Comparison of ENCODE assay signal across 8 cellular contexts in the genomic region with DNA sequence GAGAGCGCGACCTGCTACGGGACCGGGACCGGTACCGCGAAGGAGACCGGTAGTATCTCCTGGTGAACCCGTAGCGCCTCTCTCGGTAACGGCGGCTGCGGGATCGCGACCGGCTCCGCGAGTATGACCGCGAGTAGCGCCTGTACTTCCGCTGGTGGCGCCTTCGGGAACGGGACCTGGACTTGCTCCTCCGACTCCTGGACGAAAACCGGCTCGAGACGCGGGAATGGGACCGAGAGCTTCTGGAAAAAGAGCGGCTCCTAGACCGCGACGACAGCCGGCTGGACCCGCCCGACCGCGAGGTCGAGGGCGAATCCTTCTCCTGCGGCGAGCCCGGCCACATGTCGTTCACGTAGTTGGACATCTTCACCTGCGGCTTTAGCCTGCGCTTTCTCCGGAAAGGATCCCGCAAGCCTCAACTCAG. TPM values are rescaled to one million over a fixed set of nuclear protein-coding genes. Genes with fewer than 3 reads are reported as not detected.
DNase-seq lines count a peak whose midpoint lies in the region; ATAC-seq, FAIRE-seq and TF ChIP-seq lines count a peak whose summit lies in the region.

No MANE protein-coding gene starts in this region.

- DNase-seq in NCI-H69 (lab: John Stamatoyannopoulos, UW): peak; percentile 45
- no peak for DNase-seq in GM12878 (ENCODE audit: low read depth, low spot score)
- DNase-seq in left lobe of liver (ENCODE audit: low spot score): peak; percentile 58

- FAIRE-seq in GM12878 (lab: Jason Lieb, UNC): no peak

- ATAC-seq in GM21526 (IDR thresholded peaks at IDR 0.05; ENCODE audit: low FRiP score, unreplicated experiment): peak; percentile 4
- peak; percentile 7 for ATAC-seq in GM12878
- ATAC-seq in left lobe of liver: peak; percentile 3
- no peak for ATAC-seq in HG03469 (IDR thresholded peaks at IDR 0.05; ENCODE audit: unreplicated experiment)
- no peak for ATAC-seq in GM19351 (IDR thresholded peaks at IDR 0.05; ENCODE audit: unreplicated experiment)

- H2AFZ ChIP-seq in GM12878 (ENCODE audit: control insufficient read depth, low read depth, low read length): no peak overlapping the region

- POLR2A ChIA-PET in GM12878 (lab: Charles Lee): interaction anchor here (2.3 kb wide), 1 partner anchor 14 kb away, joined by 17 read pairs; a partner anchor contains a TSS

- TF ChIP-seq EP300 in GM12878 (IDR thresholded peaks at IDR 0.05; ENCODE audit: borderline replicate concordance in 1 of 2, control insufficient read depth in 1 of 2, low read depth in 2 of 2, low read length in 2 of 2): no peak

- WGBS in GM12878 (ENCODE audit: insufficient coverage, insufficient replicate concordance, low lambda C conversion rate, missing lambda C conversion rate): under 1% methylated on average over 51 of the region's 53 CpGs

- H3K79me2 ChIP-seq in GM12878 (ENCODE audit: control insufficient read depth, insufficient read depth, low read length): peaks cover 46% of the 10 kb centered on the region

- H3K27me3 ChIP-seq in GM12878 (replicated peaks in 1 of 2; ENCODE audit: control insufficient read depth in 2 of 2, insufficient read depth in 2 of 2, low read length in 1 of 2): no peaks in the 10 kb centered on the region

- CTCF ChIA-PET in GM12878 (lab: Yijun Ruan, JAX): interaction anchor here (1.0 kb wide), 1 partner anchor 235 kb away, joined by 3 read pairs; no protein-coding TSS in a partner anchor

- peaks cover 52% of the 10 kb centered on the region for H3K36me3 Mint-ChIP-seq in stimulated activated naive CD8-positive, alpha-beta T cell treated with anti-CD3 and anti-CD28 coated beads, Interleukin-15, Interleukin-2, amounts not matched to agents 100 ng/mL and 50 ng/mL, for 24 hours (ENCODE audit: low read depth)

- no peaks in the 10 kb centered on the region for H3K27me3 Mint-ChIP-seq in stimulated activated naive CD8-positive, alpha-beta T cell treated with anti-CD3 and anti-CD28 coated beads, Interleukin-15, Interleukin-2, amounts not matched to agents 100 ng/mL and 50 ng/mL, for 24 hours

- H3K4me1 ChIP-seq in GM12878 (ENCODE audit: control insufficient read depth, insufficient read depth, low read length): peaks cover 9% of the 10 kb centered on the region

- H3K9ac ChIP-seq in GM12878 (ENCODE audit: control insufficient read depth, insufficient read depth, low read length): peak overlapping the region; percentile 99

- no peak for TF ChIP-seq POLR2A in GM12878 (IDR thresholded peaks at IDR 0.05; ENCODE audit: low read depth, low read length)

- SMC1A ChIA-PET in GM12878 (lab: Charles Lee; ENCODE audit: uncharacterized antibody, unreplicated experiment): interaction anchor here (1.0 kb wide), 1 partner anchor 14 kb away, joined by 4 read pairs; a partner anchor contains a TSS

- RAD21 ChIA-PET in GM12878 (lab: Charles Lee; ENCODE audit: unreplicated experiment): no interaction called here

- intact Hi-C loops in GM12878 (cut with micrococcal nuclease; ENCODE audit: unreplicated experiment): loop anchor here (5.0 to 10.0 kb wide), 2 partner anchors 91 to 558 kb away; a partner anchor contains a TSS

- in situ Hi-C loops in GM12878 (cut with MboI): loop anchor here (25.0 kb wide), 1 partner anchor 1459 kb away; a partner anchor contains a TSS

- H3K27ac ChIP-seq in C4-2B: peak overlapping the region; percentile 99
- peak overlapping the region; percentile 97 for H3K27ac ChIP-seq in GM12878 (ENCODE audit: control insufficient read depth, insufficient read depth)

- H3K9me3 ChIP-seq in GM12878 (replicated peaks; ENCODE audit: control insufficient read depth, insufficient read depth, low read length): no peaks in the 10 kb centered on the region

- TF ChIP-seq CTCF in C4-2B (conservative IDR thresholded peaks at IDR 0.05): no peak
- TF ChIP-seq CTCF in GM12878 (IDR thresholded peaks at IDR 0.05 in 2 of 3, conservative IDR thresholded peaks at IDR 0.05 in 1 of 3; ENCODE audit: control insufficient read depth in 2 of 3, extremely low read depth in 1 of 3, insufficient read depth in 1 of 3, low read depth in 3 of 3, low read length in 3 of 3): no peak

- no peak for TF ChIP-seq RAD21 in GM12878 (IDR thresholded peaks at IDR 0.05; ENCODE audit: insufficient read depth, low read depth, low read length)

- H3K9me3 Mint-ChIP-seq in stimulated activated naive CD8-positive, alpha-beta T cell treated with anti-CD3 and anti-CD28 coated beads, Interleukin-15, Interleukin-2, amounts not matched to agents 100 ng/mL and 50 ng/mL, for 24 hours: no peaks in the 10 kb centered on the region

- peaks cover 0 to 22% of the 10 kb centered on the region in 2 experiments; a peak in 3 of 4 replicates for H3K36me3 ChIP-seq in GM12878 (ENCODE audit: control insufficient read depth in 2 of 2, insufficient read depth in 2 of 2, low read length in 1 of 2)

- BruUV-seq in GM12878 (replicated peaks; lab: Mats Ljungman, UMichigan): no TSS peak

- peak overlapping the region; percentile 97 for H3K4me3 ChIP-seq in GM12878

- H3K4me1 Mint-ChIP-seq in stimulated activated naive CD8-positive, alpha-beta T cell treated with anti-CD3 and anti-CD28 coated beads, Interleukin-15, Interleukin-2, amounts not matched to agents 100 ng/mL and 50 ng/mL, for 24 hours (ENCODE audit: low read depth): peaks cover 57% of the 10 kb centered on the region

- H4K20me1 ChIP-seq in GM12878 (ENCODE audit: control insufficient read depth, insufficient read depth): peaks cover 3% of the 10 kb centered on the region

- H3K27ac Mint-ChIP-seq in stimulated activated naive CD8-positive, alpha-beta T cell treated with anti-CD3 and anti-CD28 coated beads, Interleukin-15, Interleukin-2, amounts not matched to agents 100 ng/mL and 50 ng/mL, for 24 hours: peak overlapping the region; percentile 99

- H3K4me2 ChIP-seq in GM12878 (ENCODE audit: control insufficient read depth, insufficient read depth): peak overlapping the region; percentile 85

- peak overlapping the region; percentile 94 for H3K4me3 Mint-ChIP-seq in stimulated activated naive CD8-positive, alpha-beta T cell treated with anti-CD3 and anti-CD28 coated beads, Interleukin-15, Interleukin-2, amounts not matched to agents 100 ng/mL and 50 ng/mL, for 24 hours

TF ChIP-seq in GM12878, 131 proteins besides CTCF, POLR2A, EP300 and RAD21 (continues in another document):
- 0 out of 2 replicates have a peak, but pooled peaks have one; percentile 56 for TF ChIP-seq HDGF (IDR thresholded peaks at IDR 0.05)

RNA-seq across cellular contexts. Expression of a gene that starts 0.6 kb away (rescaled TPM):
- total RNA-seq in GM12878 (2013; cell fraction: nucleolus; rRNA removed): 479 and 538 TPM in 2 replicates
- total RNA-seq in GM12878 (2014; rRNA removed) (72.1 and 84.6 TPM in 2 replicates), GM12878 (2014; rRNA removed; fragmentation: Illumina TruSeq; extraction: Trizol) (114 and 115 TPM in 2 replicates), GM12878 (2021) (67.4 and 78.2 TPM in 2 replicates), left lobe of liver (64.9 TPM)
- polyA plus RNA-seq in GM12878 (2011; ENCODE audit: low read depth): 90.1 TPM
- polyA plus RNA-seq in GM12878 (2011; rRNA removed) (128 and 232 TPM in 2 replicates), GM12878 (2014; fragmentation: Illumina TruSeq; extraction: Trizol) (88.5 and 118 TPM in 2 replicates), GM12878 (2014; fragmentation: Nextera tagmentation; extraction: Ambion mirVana) (10 to 100 TPM; 23.5 to 48.3 TPM), GM12878 (2014; rRNA removed) (103 and 125 TPM in 2 replicates), GM12878 (2016; fragmentation: Nextera tagmentation; extraction: Ambion mirVana) (10 to 100 TPM; 91.5 to 99.1 TPM)
- 69.9 and 105 TPM in 2 replicates for polyA plus RNA-seq in GM12878 (2011; cell fraction: cytosol; rRNA removed)
- polyA plus RNA-seq in GM12878 (2011; cell fraction: nucleus; rRNA removed): 436 and 505 TPM in 2 replicates
- 121 and 150 TPM in 2 replicates for polyA plus RNA-seq in GM12878 (2012)
- 72.9 and 96.0 TPM in 2 replicates for polyA minus RNA-seq in GM12878 (2011; rRNA and poly(A)+ RNA removed)
- 36.5 and 49.1 TPM in 2 replicates for polyA minus RNA-seq in GM12878 (2011; cell fraction: cytosol; rRNA and poly(A)+ RNA removed)
- polyA minus RNA-seq in GM12878 (2011; cell fraction: nucleus; rRNA and poly(A)+ RNA removed): 150 and 177 TPM in 2 replicates

RNA-seq across cellular contexts. Expression of a gene that starts 14.3 kb away (rescaled TPM):
- total RNA-seq in GM12878 (2013; cell fraction: nucleolus; rRNA removed): 15.0 and 17.3 TPM in 2 replicates
- total RNA-seq in GM12878 (2014; rRNA removed): 31.9 and 38.5 TPM in 2 replicates
- 62.1 and 62.6 TPM in 2 replicates for total RNA-seq in GM12878 (2014; rRNA removed; fragmentation: Illumina TruSeq; extraction: Trizol)
- 29.2 and 30.0 TPM in 2 replicates for total RNA-seq in GM12878 (2021)
- polyA plus RNA-seq in GM12878 (2011; ENCODE audit: low read depth): 34.2 TPM
- polyA plus RNA-seq in GM12878 (2011; rRNA removed): 49.2 and 80.1 TPM in 2 replicates
- polyA plus RNA-seq in GM12878 (2011; cell fraction: cytosol; rRNA removed): 12.1 and 13.2 TPM in 2 replicates
- polyA plus RNA-seq in GM12878 (2011; cell fraction: nucleus; rRNA removed): 12.5 and 12.6 TPM in 2 replicates
- polyA plus RNA-seq in GM12878 (2012): 68.3 and 73.1 TPM in 2 replicates
- polyA plus RNA-seq in GM12878 (2014; fragmentation: Illumina TruSeq; extraction: Trizol): 70.5 and 76.8 TPM in 2 replicates
- polyA plus RNA-seq in GM12878 (2014; fragmentation: Nextera tagmentation; extraction: Ambion mirVana): 10 to 100 TPM; 20.3 to 31.3 TPM
- 32.9 and 38.0 TPM in 2 replicates for polyA plus RNA-seq in GM12878 (2014; rRNA removed)
- polyA plus RNA-seq in GM12878 (2016; fragmentation: Nextera tagmentation; extraction: Ambion mirVana): 10 to 100 TPM; 34.8 to 35.8 TPM
- polyA minus RNA-seq in GM12878 (2011; rRNA and poly(A)+ RNA removed): 8.5 and 10.7 TPM in 2 replicates
- 3.2 and 5.9 TPM in 2 replicates for polyA minus RNA-seq in GM12878 (2011; cell fraction: cytosol; rRNA and poly(A)+ RNA removed)
- polyA minus RNA-seq in GM12878 (2011; cell fraction: nucleus; rRNA and poly(A)+ RNA removed): 6.4 and 12.8 TPM in 2 replicates
- total RNA-seq in left lobe of liver: 11.8 TPM

RNA-seq across cellular contexts. Expression of a gene that starts 25.7 kb away (rescaled TPM):
- total RNA-seq in GM12878 (2013; cell fraction: nucleolus; rRNA removed): 0.27 TPM in 1 of 2 replicates, not detected in the other
- not detected in 2 replicates for total RNA-seq in GM12878 (2014; rRNA removed)
- not detected in 2 replicates for total RNA-seq in GM12878 (2014; rRNA removed; fragmentation: Illumina TruSeq; extraction: Trizol)
- total RNA-seq in GM12878 (2021): 0.13 TPM in 1 of 2 replicates, not detected in the other
- not detected for polyA plus RNA-seq in GM12878 (2011; ENCODE audit: low read depth)
- polyA plus RNA-seq in GM12878 (2011; rRNA removed): not detected in 2 replicates
- 0.04 TPM in 1 of 2 replicates, not detected in the other for polyA plus RNA-seq in GM12878 (2011; cell fraction: cytosol; rRNA removed)
- 0.16 TPM in 1 of 2 replicates, not detected in the other for polyA plus RNA-seq in GM12878 (2011; cell fraction: nucleus; rRNA removed)
- polyA plus RNA-seq in GM12878 (2012): 0.12 and 0.15 TPM in 2 replicates
- not detected in 2 replicates for polyA plus RNA-seq in GM12878 (2014; fragmentation: Illumina TruSeq; extraction: Trizol)
- polyA plus RNA-seq in GM12878 (2014; fragmentation: Nextera tagmentation; extraction: Ambion mirVana): under 1 TPM in 1 of 2 experiments, not detected in 1; 0.02 TPM
- polyA plus RNA-seq in GM12878 (2014; rRNA removed): not detected in 2 replicates
- under 1 TPM; 0.24 to 0.34 TPM for polyA plus RNA-seq in GM12878 (2016; fragmentation: Nextera tagmentation; extraction: Ambion mirVana)
- not detected in 2 replicates for polyA minus RNA-seq in GM12878 (2011; rRNA and poly(A)+ RNA removed)
- not detected in 2 replicates for polyA minus RNA-seq in GM12878 (2011; cell fraction: cytosol; rRNA and poly(A)+ RNA removed)
- polyA minus RNA-seq in GM12878 (2011; cell fraction: nucleus; rRNA and poly(A)+ RNA removed): not detected in 2 replicates
- 0.18 TPM for total RNA-seq in left lobe of liver

Comparison
In these comparisons a context has a peak if more than half of its experiments do, and no peak if none do; other contexts are left out.
1. ATAC-seq: peak in GM21526 (single experiment), GM12878 (single experiment) and left lobe of liver (single experiment); none in HG03469 (single experiment) and GM19351 (single experiment).